Comparison of ENCODE assay signal across 18 cellular contexts in the genomic region with DNA sequence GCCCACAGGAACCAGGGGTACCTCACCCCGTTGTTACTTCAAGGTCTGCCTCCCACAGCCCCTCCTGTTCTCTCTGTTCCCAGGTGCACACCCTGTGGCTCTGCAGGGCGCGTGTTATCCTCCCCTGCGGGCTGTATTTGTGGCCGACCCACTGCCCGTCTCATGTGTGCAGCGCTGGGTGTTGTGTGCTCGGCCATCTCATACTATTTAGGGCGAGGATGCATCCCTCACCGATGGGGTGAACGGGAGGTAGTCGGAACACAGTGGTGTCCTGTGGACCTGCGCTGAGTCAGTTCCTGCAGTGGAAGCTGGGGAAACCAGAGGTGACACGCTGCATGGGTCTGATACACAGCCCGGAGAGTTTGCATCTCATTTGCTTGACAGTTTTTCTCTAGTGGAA.
DNase-seq lines count a peak whose midpoint lies in the region; ATAC-seq and TF ChIP-seq lines count a peak whose summit lies in the region.
"Had no signal": no experiment of that assay in that cellular context is flagged by ENCODE, and none has a peak within 500 bp of the region (broad histone marks: within the 10 kb centered on the region; RNA-seq: fewer than 3 reads in every experiment).

No MANE protein-coding gene starts in this region.

- H3K4me3 Mint-ChIP-seq in progenitor cell of endocrine pancreas (ENCODE audit: low read depth), result no peak overlapping the region
- no peak overlapping the region for H3K4me3 Mint-ChIP-seq in activated CD8-positive, alpha-beta memory T cell treated with anti-CD3 and anti-CD28 coated beads, Interleukin-2, amount 10 ng/mL, durations not matched to agents 7 days and 5 days
- H3K4me3 Mint-ChIP-seq: B cell; CD14-positive monocyte; CD8-positive, alpha-beta T cell; HFFc6; IgD-negative memory B cell had no signal

- peak overlapping the region; percentile 83 for H3K27ac Mint-ChIP-seq in progenitor cell of endocrine pancreas
- no peak overlapping the region for H3K27ac Mint-ChIP-seq in activated CD8-positive, alpha-beta memory T cell treated with anti-CD3 and anti-CD28 coated beads, Interleukin-2, amount 10 ng/mL, durations not matched to agents 7 days and 5 days
- H3K27ac Mint-ChIP-seq: B cell; CD14-positive monocyte; CD8-positive, alpha-beta T cell; HFFc6; IgD-negative memory B cell had no signal

- intact Hi-C loops in PC-3 (cut with micrococcal nuclease) (no loop called here), A673 (cut with micrococcal nuclease; ENCODE audit: unreplicated experiment) (no loop called here)

- BruUV-seq in PC-3 (replicated peaks; lab: Mats Ljungman, UMichigan) (no TSS peak), A673 (replicated peaks; lab: Mats Ljungman, UMichigan) (no TSS peak)

- H2AFZ ChIP-seq in PC-3 (ENCODE audit: low read length), result no peak overlapping the region

- no peaks in the 10 kb centered on the region for H3F3A ChIP-seq in PC-3 (ENCODE audit: low read length, unreplicated experiment)

- H3K9me3 ChIP-seq in BLaER1 treated with 17β-estradiol and CSF1 and Interleukin-3, amounts not matched to agents 10 nM and 100 nM (replicated peaks in 1 of 11), result peaks cover 0 to 6% (median 0%) of the 10 kb centered on the region in 11 experiments; a peak in 3 of 22 replicates
- H3K9me3 ChIP-seq in PC-3 (ENCODE audit: low read length), result no peaks in the 10 kb centered on the region
- H3K9me3 ChIP-seq in A673 (ENCODE audit: low read depth, low read length, poor library complexity, severe bottlenecking), result no peaks in the 10 kb centered on the region

- H3K9me2 ChIP-seq in PC-3 (replicated peaks; ENCODE audit: low read length), result no peaks in the 10 kb centered on the region

- no peaks in the 10 kb centered on the region for H3K36me3 ChIP-seq in BLaER1 treated with 17β-estradiol and CSF1 and Interleukin-3, amounts not matched to agents 10 nM and 100 nM
- H3K36me3 ChIP-seq in PC-3 (ENCODE audit: low read depth, low read length), result no peaks in the 10 kb centered on the region
- no peaks in the 10 kb centered on the region for H3K36me3 ChIP-seq in A673 (ENCODE audit: insufficient read depth, low read length, poor library complexity, severe bottlenecking)

- H3K4me1 ChIP-seq in BLaER1 treated with 17β-estradiol and CSF1 and Interleukin-3, amounts not matched to agents 10 nM and 100 nM, result peaks cover 8 to 19% (median 15%) of the 10 kb centered on the region in 10 experiments
- H3K4me1 ChIP-seq in PC-3 (ENCODE audit: insufficient read depth, low read length) (peaks cover 9% of the 10 kb centered on the region), A673 (ENCODE audit: insufficient read depth, low read length, poor library complexity, severe bottlenecking) (no peaks in the 10 kb centered on the region)

- no peaks in the 10 kb centered on the region for H4K20me1 ChIP-seq in BLaER1 treated with 17β-estradiol and CSF1 and Interleukin-3, amounts not matched to agents 10 nM and 100 nM
- H4K20me1 ChIP-seq in PC-3 (ENCODE audit: low read length), result no peaks in the 10 kb centered on the region

- peak; percentile 40; the same call in 1 of the 2 replicates for ATAC-seq in PC-3
- ATAC-seq in activated CD8-positive, alpha-beta memory T cell treated with anti-CD3 and anti-CD28 coated beads, Interleukin-2, amount 10 ng/mL, durations not matched to agents 7 days and 5 days, result no peak
- ATAC-seq: CD8-positive, alpha-beta T cell had no signal

- no peak overlapping the region; a peak in 1 of 22 replicates for H3K27ac ChIP-seq in BLaER1 treated with 17β-estradiol and CSF1 and Interleukin-3, amounts not matched to agents 10 nM and 100 nM
- H3K27ac ChIP-seq in PC-3 (ENCODE audit: low read length) (no peak overlapping the region), A673 (ENCODE audit: low read depth, low read length, poor library complexity, severe bottlenecking) (no peak overlapping the region)
- H3K27ac ChIP-seq: KMS-11 had no signal

- H3K9me3 Mint-ChIP-seq in progenitor cell of endocrine pancreas (ENCODE audit: low read depth), result no peaks in the 10 kb centered on the region
- H3K9me3 Mint-ChIP-seq in activated CD8-positive, alpha-beta memory T cell treated with anti-CD3 and anti-CD28 coated beads, Interleukin-2, amount 10 ng/mL, durations not matched to agents 7 days and 5 days (ENCODE audit: low read depth), result no peaks in the 10 kb centered on the region
- H3K9me3 Mint-ChIP-seq: CD8-positive, alpha-beta T cell; HFFc6 had no signal

- no peaks in the 10 kb centered on the region for H3K79me2 ChIP-seq in PC-3 (ENCODE audit: low read length)

- TF ChIP-seq CTCF in PC-3 (conservative IDR thresholded peaks at IDR 0.05; ENCODE audit: low read depth, low read length) (no peak), progenitor cell of endocrine pancreas (IDR thresholded peaks at IDR 0.05; ENCODE audit: unreplicated experiment) (no peak), A673 (conservative IDR thresholded peaks at IDR 0.05; ENCODE audit: low read depth, low read length) (no peak)

- peaks cover 2% of the 10 kb centered on the region for H3K4me1 Mint-ChIP-seq in progenitor cell of endocrine pancreas (ENCODE audit: low read depth)
- H3K4me1 Mint-ChIP-seq in activated CD8-positive, alpha-beta memory T cell treated with anti-CD3 and anti-CD28 coated beads, Interleukin-2, amount 10 ng/mL, durations not matched to agents 7 days and 5 days, result no peaks in the 10 kb centered on the region
- H3K4me1 Mint-ChIP-seq: B cell, CD14-positive monocyte had no signal

- H3K27me3 ChIP-seq in BLaER1 treated with 17β-estradiol and CSF1 and Interleukin-3, amounts not matched to agents 10 nM and 100 nM, result no peaks in the 10 kb centered on the region
- H3K27me3 ChIP-seq in PC-3 (ENCODE audit: low read length), result no peaks in the 10 kb centered on the region
- H3K27me3 ChIP-seq in A673 (replicated peaks; ENCODE audit: insufficient read depth, low read depth, low read length, poor library complexity), result peaks cover 11% of the 10 kb centered on the region

- no peak overlapping the region for H3K9ac ChIP-seq in BLaER1 treated with 17β-estradiol and CSF1 and Interleukin-3, amounts not matched to agents 10 nM and 100 nM
- no peak overlapping the region for H3K9ac ChIP-seq in PC-3 (ENCODE audit: low read length)
- H3K9ac ChIP-seq: KMS-11 had no signal

- DNase-seq in PC-3, result no peak
- peak; percentile 36 for DNase-seq in dermis blood vessel endothelial cell
- DNase-seq in progenitor cell of endocrine pancreas (ENCODE audit: low spot score, unreplicated experiment), result no peak
- DNase-seq in activated CD8-positive, alpha-beta memory T cell treated with anti-CD3 and anti-CD28 coated beads, Interleukin-2, amount 10 ng/mL, durations not matched to agents 7 days and 5 days, result no peak
- no peak for DNase-seq in A673 (ENCODE audit: low spot score)
- no peak for DNase-seq in activated T-cell treated with anti-CD3 and anti-CD28 coated beads, Interleukin-2, amount 50 U/mL, for 1 hour
- DNase-seq: CD8-positive, alpha-beta T cell; COR-L47; DMS153; DMS79 treated with DMSO at 0.1 percent for 48 hours; EL; HCEC 1CT; HFFc6 had no signal

- no peaks in the 10 kb centered on the region for H3K36me3 Mint-ChIP-seq in progenitor cell of endocrine pancreas (ENCODE audit: insufficient read depth)
- H3K36me3 Mint-ChIP-seq in activated CD8-positive, alpha-beta memory T cell treated with anti-CD3 and anti-CD28 coated beads, Interleukin-2, amount 10 ng/mL, durations not matched to agents 7 days and 5 days, result no peaks in the 10 kb centered on the region
- H3K36me3 Mint-ChIP-seq: CD14-positive monocyte; CD8-positive, alpha-beta T cell; IgD-negative memory B cell had no signal

- POLR2A ChIA-PET in PC-3 (lab: Charles Lee; ENCODE audit: unreplicated experiment), result no interaction called here
- POLR2A ChIA-PET in A673 (lab: Charles Lee; ENCODE audit: low non-redundant PET), result no interaction called here

- peaks cover 16% of the 10 kb centered on the region for H3K27me3 Mint-ChIP-seq in progenitor cell of endocrine pancreas
- peaks cover 10% of the 10 kb centered on the region for H3K27me3 Mint-ChIP-seq in activated CD8-positive, alpha-beta memory T cell treated with anti-CD3 and anti-CD28 coated beads, Interleukin-2, amount 10 ng/mL, durations not matched to agents 7 days and 5 days

- peak overlapping the region in 9 of 11 experiments; percentile 38 to 73 (median 57); a peak in 13 of 22 replicates for H3K4me2 ChIP-seq in BLaER1 treated with 17β-estradiol and CSF1 and Interleukin-3, amounts not matched to agents 10 nM and 100 nM
- no peak overlapping the region for H3K4me2 ChIP-seq in PC-3 (ENCODE audit: low read length)
- H3K4me2 ChIP-seq: KMS-11 had no signal

- H3K4me3 ChIP-seq in BLaER1 treated with 17β-estradiol and CSF1 and Interleukin-3, amounts not matched to agents 10 nM and 100 nM, result no peak overlapping the region
- H3K4me3 ChIP-seq in PC-3 (ENCODE audit: low read length) (no peak overlapping the region), A673 (ENCODE audit: low read depth, low read length, poor library complexity, severe bottlenecking) (no peak overlapping the region)

- CTCF ChIA-PET in PC-3 (lab: Charles Lee) (no interaction called here), A673 (lab: Charles Lee) (no interaction called here)
- CTCF ChIA-PET in activated CD8-positive, alpha-beta memory T cell treated with anti-CD3 and anti-CD28 coated beads, Interleukin-2, amount 10 ng/mL, durations not matched to agents 7 days and 5 days (lab: Charles Lee), result no interaction called here
